In genomic region chr13:110347535-110348308, GRCh38 we compare ENCODE assay signal across 11 cellular contexts. TPM values are rescaled to one million over a fixed set of nuclear protein-coding genes. Genes with fewer than 3 reads are reported as not detected.
DNase-seq lines count a peak whose midpoint lies in the region; ATAC-seq and TF ChIP-seq lines count a peak whose summit lies in the region.
"Had no signal": no experiment of that assay in that cellular context is flagged by ENCODE, and none has a peak within 500 bp of the region (broad histone marks: within the 10 kb centered on the region; RNA-seq: fewer than 3 reads in every experiment).

No MANE protein-coding gene starts in this region.

- TF ChIP-seq CTCF in foreskin keratinocyte (conservative IDR thresholded peaks at IDR 0.05) = no peak

- peak; percentile 87 for DNase-seq in AG20443 (ENCODE audit: low spot score)
- DNase-seq in SW480 (ENCODE audit: low spot score) = peak; percentile 81
- peak; percentile 100 for DNase-seq in foreskin keratinocyte
- DNase-seq in posterior vena cava (ENCODE audit: low spot score) = peak; percentile 88
- DNase-seq in NCI-H82 (lab: John Stamatoyannopoulos, UW) = no peak
- no peak for DNase-seq in stimulated activated CD4-positive, alpha-beta T cell treated with anti-CD3 and anti-CD28 coated beads, Interleukin-2, amount 100 ng/mL, for 24 hours
- DNase-seq: CD4-positive, alpha-beta memory T cell; NCI-H2171 treated with DMSO at 0.1 percent for 48 hours had no signal

- peaks cover 25% of the 10 kb centered on the region for H3K4me1 ChIP-seq in foreskin keratinocyte

- intact Hi-C loops in posterior vena cava (cut with DNase I) = loop anchor here in 1 of 2 donors (5.0 kb wide), 1 partner anchor 70 kb away; no protein-coding TSS in a partner anchor

- H3K27ac ChIP-seq in foreskin keratinocyte = peak overlapping the region; percentile 79

- no peaks in the 10 kb centered on the region for H3K27me3 ChIP-seq in foreskin keratinocyte

- ATAC-seq in foreskin keratinocyte = peak; percentile 74
- ATAC-seq in GM18868 (IDR thresholded peaks at IDR 0.05; ENCODE audit: unreplicated experiment) = no peak
- no peak for ATAC-seq in GM21381 (IDR thresholded peaks at IDR 0.05; ENCODE audit: unreplicated experiment)
- ATAC-seq: activated CD4-positive, CD25-positive, alpha-beta regulatory T cell treated with anti-CD3 and anti-CD28 coated beads, Interleukin-2, amount 50 U/mL, for 24 hours had no signal

RNA-seq across cellular contexts. Expression of gene COL4A2, which starts 40.6 kb away (rescaled TPM):
- total RNA-seq in foreskin keratinocyte (126 and 178 TPM in 2 replicates), posterior vena cava (100 to 1,000 TPM; 816 to 963 TPM)
- 93.6 and 135 TPM in 2 replicates for polyA plus RNA-seq in foreskin keratinocyte
- total RNA-seq: CD4-positive, alpha-beta memory T cell had no signal
- polyA plus RNA-seq: CD4-positive, alpha-beta memory T cell had no signal

RNA-seq across cellular contexts. Expression of gene COL4A1, which starts 40.8 kb away (rescaled TPM):
- total RNA-seq in foreskin keratinocyte (46.0 and 80.9 TPM in 2 replicates), posterior vena cava (1,000 to 10,000 TPM in 1 of 2 donors, 100 to 1,000 TPM in 1; 830 to 1,061 TPM)
- polyA plus RNA-seq in foreskin keratinocyte = 23.6 and 36.1 TPM in 2 replicates
- total RNA-seq: CD4-positive, alpha-beta memory T cell had no signal
- polyA plus RNA-seq: CD4-positive, alpha-beta memory T cell had no signal

Comparison
In these comparisons a context has a peak if more than half of its experiments do, and no peak if none do; other contexts are left out.
1. DNase-seq: peak in AG20443 (single experiment), SW480 (single experiment), foreskin keratinocyte (2 of 2) and posterior vena cava (single experiment); none in NCI-H82 (single experiment) and stimulated activated CD4-positive, alpha-beta T cell treated with anti-CD3 and anti-CD28 coated beads, Interleukin-2, amount 100 ng/mL, for 24 hours (0 of 2).
2. RNA of gene COL4A1, which starts 40.8 kb away (total RNA-seq): 830 to 1,061 TPM in posterior vena cava; 46.0 to 80.9 TPM in foreskin keratinocyte; every median in the first group is over 10 times any median in the second.